In the genomic region with DNA sequence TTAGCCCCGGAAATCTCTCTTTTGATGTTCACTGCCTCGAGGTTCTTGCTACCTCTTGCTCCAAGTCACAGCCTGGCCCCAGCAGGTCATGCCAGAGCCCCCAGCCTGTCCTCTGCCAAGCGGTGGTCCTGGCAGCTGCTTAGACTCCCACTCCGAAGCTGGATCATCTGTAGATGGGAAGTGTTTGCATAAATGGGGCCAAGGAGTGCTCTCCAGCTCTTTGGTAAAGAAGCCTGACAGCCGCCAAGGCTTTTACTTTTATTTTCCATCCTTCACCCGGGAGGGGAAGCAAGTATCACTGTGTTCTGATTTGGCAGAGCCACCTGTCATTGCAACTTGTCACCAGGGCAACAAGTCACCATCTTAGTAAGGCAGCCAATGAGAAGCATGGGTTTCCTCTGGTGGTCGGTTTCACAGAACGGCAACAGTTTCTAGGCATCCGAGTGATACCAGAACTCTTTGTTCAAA, we compare ENCODE assay signal across 1 cellular context.
TF ChIP-seq lines count a peak whose summit lies in the region.

No MANE protein-coding gene starts in this region.

TF ChIP-seq in GM23338, 12 proteins besides CTCF, POLR2A, EP300 and RAD21 (continued from another document):
- TF ChIP-seq REST (IDR thresholded peaks at IDR 0.05; ENCODE audit: unreplicated experiment) (no peak), EZH2phosphoT487 (IDR thresholded peaks at IDR 0.05; ENCODE audit: unreplicated experiment) (no peak), ETS1 (IDR thresholded peaks at IDR 0.05) (no peak), CREB1 (CRISPR knock-in tag; IDR thresholded peaks at IDR 0.05; ENCODE audit: low read depth) (no peak)
- TF ChIP-seq, protein P1, sequence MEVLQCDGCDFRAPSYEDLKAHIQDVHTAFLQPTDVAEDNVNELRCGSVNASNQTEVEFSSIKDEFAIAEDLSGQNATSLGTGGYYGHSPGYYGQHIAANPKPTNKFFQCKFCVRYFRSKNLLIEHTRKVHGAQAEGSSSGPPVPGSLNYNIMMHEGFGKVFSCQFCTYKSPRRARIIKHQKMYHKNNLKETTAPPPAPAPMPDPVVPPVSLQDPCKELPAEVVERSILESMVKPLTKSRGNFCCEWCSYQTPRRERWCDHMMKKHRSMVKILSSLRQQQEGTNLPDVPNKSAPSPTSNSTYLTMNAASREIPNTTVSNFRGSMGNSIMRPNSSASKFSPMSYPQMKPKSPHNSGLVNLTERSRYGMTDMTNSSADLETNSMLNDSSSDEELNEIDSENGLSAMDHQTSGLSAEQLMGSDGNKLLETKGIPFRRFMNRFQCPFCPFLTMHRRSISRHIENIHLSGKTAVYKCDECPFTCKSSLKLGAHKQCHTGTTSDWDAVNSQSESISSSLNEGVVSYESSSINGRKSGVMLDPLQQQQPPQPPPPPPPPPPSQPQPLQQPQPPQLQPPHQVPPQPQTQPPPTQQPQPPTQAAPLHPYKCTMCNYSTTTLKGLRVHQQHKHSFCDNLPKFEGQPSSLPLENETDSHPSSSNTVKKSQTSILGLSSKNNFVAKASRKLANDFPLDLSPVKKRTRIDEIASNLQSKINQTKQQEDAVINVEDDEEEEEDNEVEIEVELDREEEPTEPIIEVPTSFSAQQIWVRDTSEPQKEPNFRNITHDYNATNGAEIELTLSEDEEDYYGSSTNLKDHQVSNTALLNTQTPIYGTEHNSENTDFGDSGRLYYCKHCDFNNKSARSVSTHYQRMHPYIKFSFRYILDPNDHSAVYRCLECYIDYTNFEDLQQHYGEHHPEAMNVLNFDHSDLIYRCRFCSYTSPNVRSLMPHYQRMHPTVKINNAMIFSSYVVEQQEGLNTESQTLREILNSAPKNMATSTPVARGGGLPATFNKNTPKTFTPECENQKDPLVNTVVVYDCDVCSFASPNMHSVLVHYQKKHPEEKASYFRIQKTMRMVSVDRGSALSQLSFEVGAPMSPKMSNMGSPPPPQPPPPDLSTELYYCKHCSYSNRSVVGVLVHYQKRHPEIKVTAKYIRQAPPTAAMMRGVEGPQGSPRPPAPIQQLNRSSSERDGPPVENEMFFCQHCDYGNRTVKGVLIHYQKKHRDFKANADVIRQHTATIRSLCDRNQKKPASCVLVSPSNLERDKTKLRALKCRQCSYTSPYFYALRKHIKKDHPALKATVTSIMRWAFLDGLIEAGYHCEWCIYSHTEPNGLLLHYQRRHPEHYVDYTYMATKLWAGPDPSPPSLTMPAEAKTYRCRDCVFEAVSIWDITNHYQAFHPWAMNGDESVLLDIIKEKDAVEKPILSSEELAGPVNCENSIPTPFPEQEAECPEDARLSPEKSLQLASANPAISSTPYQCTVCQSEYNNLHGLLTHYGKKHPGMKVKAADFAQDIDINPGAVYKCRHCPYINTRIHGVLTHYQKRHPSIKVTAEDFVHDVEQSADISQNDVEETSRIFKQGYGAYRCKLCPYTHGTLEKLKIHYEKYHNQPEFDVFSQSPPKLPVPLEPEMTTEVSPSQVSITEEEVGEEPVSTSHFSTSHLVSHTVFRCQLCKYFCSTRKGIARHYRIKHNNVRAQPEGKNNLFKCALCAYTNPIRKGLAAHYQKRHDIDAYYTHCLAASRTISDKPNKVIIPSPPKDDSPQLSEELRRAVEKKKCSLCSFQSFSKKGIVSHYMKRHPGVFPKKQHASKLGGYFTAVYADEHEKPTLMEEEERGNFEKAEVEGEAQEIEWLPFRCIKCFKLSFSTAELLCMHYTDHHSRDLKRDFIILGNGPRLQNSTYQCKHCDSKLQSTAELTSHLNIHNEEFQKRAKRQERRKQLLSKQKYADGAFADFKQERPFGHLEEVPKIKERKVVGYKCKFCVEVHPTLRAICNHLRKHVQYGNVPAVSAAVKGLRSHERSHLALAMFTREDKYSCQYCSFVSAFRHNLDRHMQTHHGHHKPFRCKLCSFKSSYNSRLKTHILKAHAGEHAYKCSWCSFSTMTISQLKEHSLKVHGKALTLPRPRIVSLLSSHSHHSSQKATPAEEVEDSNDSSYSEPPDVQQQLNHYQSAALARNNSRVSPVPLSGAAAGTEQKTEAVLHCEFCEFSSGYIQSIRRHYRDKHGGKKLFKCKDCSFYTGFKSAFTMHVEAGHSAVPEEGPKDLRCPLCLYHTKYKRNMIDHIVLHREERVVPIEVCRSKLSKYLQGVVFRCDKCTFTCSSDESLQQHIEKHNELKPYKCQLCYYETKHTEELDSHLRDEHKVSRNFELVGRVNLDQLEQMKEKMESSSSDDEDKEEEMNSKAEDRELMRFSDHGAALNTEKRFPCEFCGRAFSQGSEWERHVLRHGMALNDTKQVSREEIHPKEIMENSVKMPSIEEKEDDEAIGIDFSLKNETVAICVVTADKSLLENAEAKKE (CRISPR knock-in tag; IDR thresholded peaks at IDR 0.05) = no peak
